8 cellular contexts compared by ENCODE assay signal in genomic region chr11:67304511-67305113, GRCh38. TPM values are rescaled to one million over a fixed set of nuclear protein-coding genes. Genes with fewer than 3 reads are reported as not detected.
DNase-seq lines count a peak whose midpoint lies in the region; ATAC-seq lines count a peak whose summit lies in the region.

No MANE protein-coding gene starts in this region.

- H3K27ac Mint-ChIP-seq in naive thymus-derived CD4-positive, alpha-beta T cell = peak overlapping the region in 4 of 9 donors; percentile 46 to 60 (median 54)

- H3K27me3 ChIP-seq in ACC112 (ENCODE audit: insufficient read depth, low read length) (no peaks in the 10 kb centered on the region), HUES48 (ENCODE audit: control insufficient read depth, insufficient read depth, low read length) (no peaks in the 10 kb centered on the region)
- H3K27me3 ChIP-seq in naive thymus-derived CD4-positive, alpha-beta T cell (ENCODE audit: control insufficient read depth in 2 of 2, insufficient read depth in 2 of 2, low read length in 2 of 2) = no peaks in the 10 kb centered on the region

- H3K9ac ChIP-seq in HUES48 (ENCODE audit: low read depth, low read length) = no peak overlapping the region

- no peaks in the 10 kb centered on the region for H3K9me3 Mint-ChIP-seq in naive thymus-derived CD4-positive, alpha-beta T cell

- peak overlapping the region in 9 of 10 donors; percentile 6 to 79 (median 55) for H3K4me3 Mint-ChIP-seq in naive thymus-derived CD4-positive, alpha-beta T cell

- H3K27ac ChIP-seq in ACC112 (ENCODE audit: low read depth, low read length) (no peak overlapping the region), HUES48 (ENCODE audit: low read depth, low read length) (no peak overlapping the region)
- peak overlapping the region; percentile 76 for H3K27ac ChIP-seq in naive thymus-derived CD4-positive, alpha-beta T cell (ENCODE audit: low read depth, low read length)

- no peak for ATAC-seq in naive thymus-derived CD4-positive, alpha-beta T cell
- ATAC-seq in HG02870 (IDR thresholded peaks at IDR 0.05; ENCODE audit: unreplicated experiment) (no peak), HG02938 (IDR thresholded peaks at IDR 0.05; ENCODE audit: unreplicated experiment) (no peak), GM18498 (IDR thresholded peaks at IDR 0.05; ENCODE audit: unreplicated experiment) (no peak)

- intact Hi-C loops in naive thymus-derived CD4-positive, alpha-beta T cell (cut with micrococcal nuclease) = no loop called here

- POLR2A ChIA-PET in naive thymus-derived CD4-positive, alpha-beta T cell (lab: Charles Lee) = interaction anchor here (1.2 to 10.1 kb wide), 6 partner anchors 9 to 48 kb away, joined by 5 to 124 read pairs (median 6); partner anchors contain the start of genes ANKRD13D and POLD4

- H3K79me2 ChIP-seq in ACC112 (ENCODE audit: control insufficient read depth, insufficient read depth, low read length, unreplicated experiment) = no peaks in the 10 kb centered on the region

- H3K9me3 ChIP-seq in HUES48 (ENCODE audit: control insufficient read depth, insufficient read depth, low read length) = no peaks in the 10 kb centered on the region
- no peaks in the 10 kb centered on the region for H3K9me3 ChIP-seq in naive thymus-derived CD4-positive, alpha-beta T cell (ENCODE audit: control insufficient read depth in 2 of 3, low read length in 3 of 3)

- CTCF ChIA-PET in naive thymus-derived CD4-positive, alpha-beta T cell (lab: Charles Lee) = interaction anchor here (0.6 to 1.4 kb wide), 4 partner anchors 9 to 65 kb away, joined by 3 to 5 read pairs (median 4); no protein-coding TSS in a partner anchor

- H3K4me1 ChIP-seq in ACC112 (ENCODE audit: control insufficient read depth, insufficient read depth, low read length, unreplicated experiment) = peaks cover 4% of the 10 kb centered on the region
- peaks cover 12% of the 10 kb centered on the region for H3K4me1 ChIP-seq in HUES48 (ENCODE audit: control insufficient read depth, insufficient read depth, low read length)
- H3K4me1 ChIP-seq in naive thymus-derived CD4-positive, alpha-beta T cell (ENCODE audit: control insufficient read depth in 2 of 2, insufficient read depth in 2 of 2, low read length in 2 of 2) = peaks cover 6 to 9% of the 10 kb centered on the region in 2 donors

- H3K4me1 Mint-ChIP-seq in naive thymus-derived CD4-positive, alpha-beta T cell = peaks cover 0 to 13% (median 6%) of the 10 kb centered on the region in 7 donors

- peaks cover 0 to 5% (median 0%) of the 10 kb centered on the region in 5 donors for H3K36me3 Mint-ChIP-seq in naive thymus-derived CD4-positive, alpha-beta T cell

- H3K27me3 Mint-ChIP-seq in naive thymus-derived CD4-positive, alpha-beta T cell = no peaks in the 10 kb centered on the region

- peak overlapping the region; percentile 82 for H3K4me3 ChIP-seq in ACC112 (ENCODE audit: low read depth, low read length)
- peak overlapping the region; percentile 86 for H3K4me3 ChIP-seq in HUES48 (ENCODE audit: low read depth, low read length)
- peak overlapping the region; percentile 61 for H3K4me3 ChIP-seq in naive thymus-derived CD4-positive, alpha-beta T cell (ENCODE audit: low read length)

- peaks cover 2% of the 10 kb centered on the region; the same call in 1 of the 2 replicates for H3K36me3 ChIP-seq in ACC112 (ENCODE audit: insufficient read depth, low read length)
- peaks cover 28% of the 10 kb centered on the region for H3K36me3 ChIP-seq in HUES48 (ENCODE audit: control insufficient read depth, insufficient read depth, low read length)
- H3K36me3 ChIP-seq in naive thymus-derived CD4-positive, alpha-beta T cell (ENCODE audit: control insufficient read depth in 2 of 3, insufficient read depth in 3 of 3, low read length in 3 of 3) = peaks cover 0 to 23% (median 5%) of the 10 kb centered on the region in 3 experiments

- H2AFZ ChIP-seq in ACC112 (ENCODE audit: low read length, unreplicated experiment) = no peak overlapping the region

- DNase-seq in ecto neural progenitor cell (ENCODE audit: low spot score) = peak; percentile 42
- DNase-seq in naive thymus-derived CD4-positive, alpha-beta T cell = no peak
- DNase-seq in NCI-H226 = no peak

RNA-seq across cellular contexts. Expression of gene SSH3, which starts 1.3 kb away (rescaled TPM):
- total RNA-seq in naive thymus-derived CD4-positive, alpha-beta T cell = 10 to 100 TPM in 4 of 5 experiments, 1 to 10 TPM in 1; 8.8 to 23.8 (median 15.0) TPM
- polyA plus RNA-seq in naive thymus-derived CD4-positive, alpha-beta T cell = 1 to 10 TPM; 1.1 to 4.9 TPM

RNA-seq across cellular contexts. Expression of gene ANKRD13D, which starts 15.5 kb away (rescaled TPM):
- total RNA-seq in naive thymus-derived CD4-positive, alpha-beta T cell = 100 to 1,000 TPM; 161 to 286 (median 191) TPM
- polyA plus RNA-seq in naive thymus-derived CD4-positive, alpha-beta T cell = 10 to 100 TPM in 1 of 2 donors, 1 to 10 TPM in 1; 6.3 to 19.5 TPM

RNA-seq across cellular contexts. Expression of gene GRK2, which starts 38.3 kb away (rescaled TPM):
- total RNA-seq in naive thymus-derived CD4-positive, alpha-beta T cell = 100 to 1,000 TPM; 305 to 399 (median 322) TPM
- 10 to 100 TPM; 18.5 to 38.0 TPM for polyA plus RNA-seq in naive thymus-derived CD4-positive, alpha-beta T cell

RNA-seq across cellular contexts. Expression of gene POLD4, which starts 48.7 kb away (rescaled TPM):
- total RNA-seq in naive thymus-derived CD4-positive, alpha-beta T cell = 100 to 1,000 TPM in 1 of 5 experiments, 10 to 100 TPM in 4; 59.9 to 104 (median 76.1) TPM
- polyA plus RNA-seq in naive thymus-derived CD4-positive, alpha-beta T cell = 100 to 1,000 TPM in 1 of 2 donors, 10 to 100 TPM in 1; 98.9 to 116 TPM
